18 cellular contexts compared by ENCODE assay signal in genomic region chr2:64250063-64250462, GRCh38.
DNase-seq lines count a peak whose midpoint lies in the region; ATAC-seq, FAIRE-seq and TF ChIP-seq lines count a peak whose summit lies in the region.
"Had no signal": no experiment of that assay in that cellular context is flagged by ENCODE, and none has a peak within 500 bp of the region (broad histone marks: within the 10 kb centered on the region; RNA-seq: fewer than 3 reads in every experiment).

No MANE protein-coding gene starts in this region.

- peaks cover 33% of the 10 kb centered on the region for H3K36me3 Mint-ChIP-seq in CD4-positive, CD25-positive, alpha-beta regulatory T cell
- H3K36me3 Mint-ChIP-seq in H9 (ENCODE audit: insufficient read depth in 1 of 3, low read depth in 3 of 3) (peaks cover 10 to 32% (median 22%) of the 10 kb centered on the region in 3 experiments), chondrocyte (ENCODE audit: low read depth) (no peaks in the 10 kb centered on the region)

- H3K9ac ChIP-seq in H9 (ENCODE audit: extremely low read depth, insufficient read length, low read length), result no peak overlapping the region
- H3K9ac ChIP-seq in iPS-20b (ENCODE audit: low read depth, low read length), result peak overlapping the region; percentile 91; the same call in 1 of the 2 replicates

- H4K91ac ChIP-seq in H9 (ENCODE audit: insufficient read length, low read depth, low read length), result no peak overlapping the region

- no peak overlapping the region for H2BK20ac ChIP-seq in H9 (ENCODE audit: low read depth, low read length, poor library complexity, severe bottlenecking)

- no peak overlapping the region for H3K18ac ChIP-seq in H9 (ENCODE audit: insufficient read length, low read depth, low read length)

- H3K27ac ChIP-seq in CD4-positive, CD25-positive, alpha-beta regulatory T cell (ENCODE audit: insufficient read depth, low read length, poor library complexity, severe bottlenecking), result no peak overlapping the region
- H3K27ac ChIP-seq in H9 (ENCODE audit: insufficient read length, low read depth, low read length) (no peak overlapping the region), iPS-20b (ENCODE audit: low read length) (no peak overlapping the region)

- H3K4me1 ChIP-seq in CD4-positive, CD25-positive, alpha-beta regulatory T cell (ENCODE audit: control insufficient read depth, insufficient read depth, low read length, poor library complexity, severe bottlenecking), result no peaks in the 10 kb centered on the region
- H3K4me1 ChIP-seq in H9 (ENCODE audit: insufficient read depth, low read length) (peaks cover 17% of the 10 kb centered on the region), iPS-20b (ENCODE audit: insufficient read depth, low read length) (peaks cover 29% of the 10 kb centered on the region)
- H3K4me1 ChIP-seq: BE2C, Caco-2 had no signal

- no peak overlapping the region for H2BK120ac ChIP-seq in H9 (ENCODE audit: low read depth, low read length, poor library complexity, severe bottlenecking)

- H3K79me1 ChIP-seq in H9 (ENCODE audit: insufficient read depth, low read depth, low read length, poor library complexity, severe bottlenecking), result peaks cover 2% of the 10 kb centered on the region

- H3K4ac ChIP-seq in H9 (ENCODE audit: low read depth, low read length), result no peak overlapping the region

- no peaks in the 10 kb centered on the region for H3K27me3 ChIP-seq in CD4-positive, CD25-positive, alpha-beta regulatory T cell (ENCODE audit: control insufficient read depth, insufficient read depth, low read length)
- H3K27me3 ChIP-seq in H9 (ENCODE audit: insufficient read depth, low read length), result no peaks in the 10 kb centered on the region
- no peaks in the 10 kb centered on the region for H3K27me3 ChIP-seq in bronchial epithelial cell (ENCODE audit: control insufficient read depth, insufficient read depth, low read length)
- no peaks in the 10 kb centered on the region for H3K27me3 ChIP-seq in iPS-20b (ENCODE audit: insufficient read depth, low read length)
- H3K27me3 ChIP-seq: BE2C had no signal

- no peak overlapping the region for H2BK5ac ChIP-seq in H9 (ENCODE audit: insufficient read length, low read length)

- FAIRE-seq in bronchial epithelial cell (lab: Jason Lieb, UNC), result peak; percentile 79

- no peak overlapping the region for H4K8ac ChIP-seq in H9 (replicated peaks; ENCODE audit: insufficient read length, low read depth, low read length)

- no peaks in the 10 kb centered on the region for H3K36me3 ChIP-seq in CD4-positive, CD25-positive, alpha-beta regulatory T cell (ENCODE audit: control insufficient read depth, insufficient read depth, low read length)
- H3K36me3 ChIP-seq in bronchial epithelial cell (ENCODE audit: control insufficient read depth, insufficient read depth, low read length), result no peaks in the 10 kb centered on the region
- H3K36me3 ChIP-seq in iPS-20b (ENCODE audit: insufficient read depth, low read depth, low read length), result no peaks in the 10 kb centered on the region
- H3K36me3 ChIP-seq: BE2C had no signal

- H4K20me1 ChIP-seq in H9 (ENCODE audit: control insufficient read depth, insufficient read depth, insufficient read length), result no peaks in the 10 kb centered on the region

- H3K9me3 ChIP-seq in CD4-positive, CD25-positive, alpha-beta regulatory T cell (ENCODE audit: control insufficient read depth in 2 of 2, low read length in 2 of 2), result no peaks in the 10 kb centered on the region
- H3K9me3 ChIP-seq in H9 (ENCODE audit: control insufficient read depth, low read depth, low read length) (no peaks in the 10 kb centered on the region), iPS-20b (ENCODE audit: insufficient read depth, low read depth, low read length) (no peaks in the 10 kb centered on the region)
- H3K9me3 ChIP-seq: BE2C, Caco-2 had no signal

- H3K4me1 Mint-ChIP-seq in CD4-positive, CD25-positive, alpha-beta regulatory T cell, result peaks cover 0 to 15% (median 6%) of the 10 kb centered on the region in 4 donors
- H3K4me1 Mint-ChIP-seq in H9, result peaks cover 68% of the 10 kb centered on the region in 2 experiments
- no peaks in the 10 kb centered on the region for H3K4me1 Mint-ChIP-seq in chondrocyte (ENCODE audit: low read depth)
- H3K4me1 Mint-ChIP-seq: CD14-positive monocyte; CD8-positive, alpha-beta memory T cell had no signal

- no CpG with 5 or more reads among the region's 2 CpGs for WGBS in H9 (ENCODE audit: extremely low coverage, insufficient read length, low lambda C conversion rate)

- H3K4me2 ChIP-seq in H9 (ENCODE audit: insufficient read depth, insufficient read length, low read length), result peak overlapping the region; percentile 61

- H3K4me3 Mint-ChIP-seq in CD4-positive, CD25-positive, alpha-beta regulatory T cell, result no peak overlapping the region
- H3K4me3 Mint-ChIP-seq in H9 (peak overlapping the region in 1 of 2 experiments; percentile 21; a peak in 2 of 5 replicates), chondrocyte (ENCODE audit: unreplicated experiment) (no peak overlapping the region)
- H3K4me3 Mint-ChIP-seq: CD14-positive monocyte had no signal

- no peak overlapping the region for H3K14ac ChIP-seq in H9 (ENCODE audit: insufficient read depth, low read length)

- H3T11ph ChIP-seq in H9 (ENCODE audit: low read length), result no peak overlapping the region

- DNase-seq in CD4-positive, CD25-positive, alpha-beta regulatory T cell, result no peak
- DNase-seq in H9 (no peak), bronchial epithelial cell (ENCODE audit: low read depth) (no peak), AG08396 (ENCODE audit: low spot score) (no peak), chondrocyte (ENCODE audit: low spot score) (no peak), pons (ENCODE audit: low spot score) (no peak)
- DNase-seq in activated CD4-positive, alpha-beta T cell treated with anti-CD3 and anti-CD28 coated beads for 1 hour, result no peak
- DNase-seq: ACHN; BE2C; Caco-2; CD8-positive, alpha-beta memory T cell; DND-41; GF-D8; GOT3; KBM-7 had no signal

- no peak for TF ChIP-seq CTCF in H9 (conservative IDR thresholded peaks at IDR 0.05)
- no peak for TF ChIP-seq CTCF in bronchial epithelial cell (IDR thresholded peaks at IDR 0.05; ENCODE audit: insufficient read depth, low read length, severe bottlenecking)
- no peak for TF ChIP-seq CTCF in chondrocyte (IDR thresholded peaks at IDR 0.05)

- no peak overlapping the region for H2BK15ac ChIP-seq in H9 (ENCODE audit: low read depth, low read length)

- no peak overlapping the region for H3K23ac ChIP-seq in H9 (ENCODE audit: insufficient read length, low read depth, low read length)

- H2AK5ac ChIP-seq in H9 (ENCODE audit: insufficient read length, low read length), result no peak overlapping the region

- H3K79me2 ChIP-seq in H9 (ENCODE audit: insufficient read depth, low read length), result peaks cover 11% of the 10 kb centered on the region; the same call in 1 of the 2 replicates

- no peak overlapping the region for H2BK12ac ChIP-seq in H9 (ENCODE audit: insufficient read length, low read depth, low read length)

- H3K56ac ChIP-seq in H9 (ENCODE audit: insufficient read length, low read depth, low read length), result no peak overlapping the region

- no peak overlapping the region for H2AFZ ChIP-seq in H9 (ENCODE audit: low read length)

- no peak overlapping the region for H4K5ac ChIP-seq in H9 (ENCODE audit: insufficient read length, low read depth, low read length)

- peak overlapping the region in 2 of 3 donors; percentile 3 to 76 for H3K27ac Mint-ChIP-seq in CD4-positive, CD25-positive, alpha-beta regulatory T cell
- H3K27ac Mint-ChIP-seq in H9, result peak overlapping the region; percentile 25 to 98 (median 59); a peak in 6 of 7 replicates
- H3K27ac Mint-ChIP-seq in chondrocyte (ENCODE audit: unreplicated experiment), result no peak overlapping the region

- peaks cover 6% of the 10 kb centered on the region for H3K23me2 ChIP-seq in H9 (ENCODE audit: insufficient read length, low read depth, low read length, poor library complexity, severe bottlenecking)

- H3K9me3 Mint-ChIP-seq in CD4-positive, CD25-positive, alpha-beta regulatory T cell, result no peaks in the 10 kb centered on the region
- H3K9me3 Mint-ChIP-seq in H9 (no peaks in the 10 kb centered on the region), chondrocyte (ENCODE audit: low read depth) (no peaks in the 10 kb centered on the region)
- H3K9me3 Mint-ChIP-seq: CD8-positive, alpha-beta memory T cell had no signal

- H3K27me3 Mint-ChIP-seq in CD4-positive, CD25-positive, alpha-beta regulatory T cell, result no peaks in the 10 kb centered on the region
- no peaks in the 10 kb centered on the region; the same call in 1 of the 2 replicates for H3K27me3 Mint-ChIP-seq in H9 (ENCODE audit: low read depth)
- H3K27me3 Mint-ChIP-seq in chondrocyte (ENCODE audit: low read depth), result no peaks in the 10 kb centered on the region

- ATAC-seq in CD4-positive, CD25-positive, alpha-beta regulatory T cell (ENCODE audit: low read depth in 2 of 2), result no peak
- ATAC-seq: HCT116 had no signal

- no peak overlapping the region for H3K4me3 ChIP-seq in CD4-positive, CD25-positive, alpha-beta regulatory T cell (ENCODE audit: low read depth, low read length)
- no peak overlapping the region for H3K4me3 ChIP-seq in bronchial epithelial cell (ENCODE audit: low read depth, low read length)
- H3K4me3 ChIP-seq in iPS-20b (ENCODE audit: low read length), result no peak overlapping the region; the same call in 1 of the 2 replicates
